1 cellular context compared by ENCODE assay signal in the genomic region with DNA sequence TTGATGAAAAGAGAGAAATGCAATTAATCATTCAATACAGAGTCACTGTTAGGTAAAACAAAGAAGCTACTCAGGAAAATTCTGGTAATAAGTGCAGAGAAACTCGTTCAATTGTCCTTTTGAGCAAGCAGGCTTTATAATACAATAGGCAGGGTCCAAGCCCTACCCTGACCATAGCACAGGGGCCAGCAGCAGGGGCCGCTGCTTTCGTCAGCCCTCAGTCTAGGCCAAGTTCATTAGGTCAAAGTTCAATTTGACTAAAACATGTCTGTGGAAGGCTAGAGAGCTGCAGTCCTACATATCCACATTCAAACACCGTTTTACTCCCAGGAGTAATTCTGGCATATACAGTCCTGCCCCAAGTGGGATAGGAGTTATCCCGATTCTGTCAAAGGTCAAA.
TF ChIP-seq lines count a peak whose summit lies in the region.

No MANE protein-coding gene starts in this region.

TF ChIP-seq in HepG2, 621 proteins besides CTCF, POLR2A, EP300 and RAD21 (continued from another document and continues in another):
- no peak for TF ChIP-seq SOX6 (IDR thresholded peaks at IDR 0.05)
- peak; percentile 78 for TF ChIP-seq SOX6 (CRISPR knock-in tag; IDR thresholded peaks at IDR 0.05)
- TF ChIP-seq ARID5B (CRISPR knock-in tag; IDR thresholded peaks at IDR 0.05), result peak; percentile 73
- peak; percentile 93 for TF ChIP-seq TBL1XR1 (IDR thresholded peaks at IDR 0.05; ENCODE audit: borderline replicate concordance, low read length, partially characterized antibody)
- TF ChIP-seq YEATS4 (CRISPR knock-in tag; IDR thresholded peaks at IDR 0.05; ENCODE audit: borderline replicate concordance), result peak; percentile 20; the same call in 1 of the 2 replicates
- TF ChIP-seq STAG1 (CRISPR knock-in tag; IDR thresholded peaks at IDR 0.05), result peak; percentile 34
- TF ChIP-seq MIXL1 (CRISPR knock-in tag; IDR thresholded peaks at IDR 0.05), result 0 out of 2 replicates have a peak, but pooled peaks have one; percentile 51
- TF ChIP-seq ATF7 (IDR thresholded peaks at IDR 0.05), result no peak
- TF ChIP-seq ATF7 (CRISPR knock-in tag; IDR thresholded peaks at IDR 0.05), result no peak
- TF ChIP-seq, protein P1, sequence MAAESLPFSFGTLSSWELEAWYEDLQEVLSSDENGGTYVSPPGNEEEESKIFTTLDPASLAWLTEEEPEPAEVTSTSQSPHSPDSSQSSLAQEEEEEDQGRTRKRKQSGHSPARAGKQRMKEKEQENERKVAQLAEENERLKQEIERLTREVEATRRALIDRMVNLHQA (CRISPR knock-in tag; IDR thresholded peaks at IDR 0.05), result no peak
- peak; percentile 95 for TF ChIP-seq PPARG (CRISPR knock-in tag; conservative IDR thresholded peaks at IDR 0.05)
- peak; percentile 51; the same call in 1 of the 2 replicates for TF ChIP-seq REPIN1 (CRISPR knock-in tag; IDR thresholded peaks at IDR 0.05; ENCODE audit: borderline replicate concordance, low read depth)
- TF ChIP-seq NR3C1 (CRISPR knock-in tag; IDR thresholded peaks at IDR 0.05), result no peak
- no peak for TF ChIP-seq CREB1 (IDR thresholded peaks at IDR 0.05)
- peak; percentile 31; the same call in 1 of the 2 replicates for TF ChIP-seq CREB1 (CRISPR knock-in tag; IDR thresholded peaks at IDR 0.05)
- TF ChIP-seq ATF1 (CRISPR knock-in tag; IDR thresholded peaks at IDR 0.05), result 0 out of 2 replicates have a peak, but pooled peaks have one; percentile 28
- TF ChIP-seq NCOR1 (IDR thresholded peaks at IDR 0.05; ENCODE audit: borderline replicate concordance, low read length), result peak; percentile 93
- TF ChIP-seq, protein P2, sequence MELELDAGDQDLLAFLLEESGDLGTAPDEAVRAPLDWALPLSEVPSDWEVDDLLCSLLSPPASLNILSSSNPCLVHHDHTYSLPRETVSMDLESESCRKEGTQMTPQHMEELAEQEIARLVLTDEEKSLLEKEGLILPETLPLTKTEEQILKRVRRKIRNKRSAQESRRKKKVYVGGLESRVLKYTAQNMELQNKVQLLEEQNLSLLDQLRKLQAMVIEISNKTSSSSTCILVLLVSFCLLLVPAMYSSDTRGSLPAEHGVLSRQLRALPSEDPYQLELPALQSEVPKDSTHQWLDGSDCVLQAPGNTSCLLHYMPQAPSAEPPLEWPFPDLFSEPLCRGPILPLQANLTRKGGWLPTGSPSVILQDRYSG (CRISPR knock-in tag; IDR thresholded peaks at IDR 0.05), result no peak
- TF ChIP-seq, protein P3, sequence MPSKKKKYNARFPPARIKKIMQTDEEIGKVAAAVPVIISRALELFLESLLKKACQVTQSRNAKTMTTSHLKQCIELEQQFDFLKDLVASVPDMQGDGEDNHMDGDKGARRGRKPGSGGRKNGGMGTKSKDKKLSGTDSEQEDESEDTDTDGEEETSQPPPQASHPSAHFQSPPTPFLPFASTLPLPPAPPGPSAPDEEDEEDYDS (CRISPR knock-in tag; IDR thresholded peaks at IDR 0.05), result 0 out of 2 replicates have a peak, but pooled peaks have one; percentile 24
- TF ChIP-seq SOX13 (IDR thresholded peaks at IDR 0.05), result no peak
- TF ChIP-seq SOX13 (CRISPR knock-in tag; conservative IDR thresholded peaks at IDR 0.05 in 1 of 2, IDR thresholded peaks at IDR 0.05 in 1 of 2), result peak in 1 of 2 experiments; percentile 55; a peak in 1 of 4 replicates
- peak; percentile 92 for TF ChIP-seq NR2C2 (CRISPR knock-in tag; IDR thresholded peaks at IDR 0.05; ENCODE audit: borderline replicate concordance)
- TF ChIP-seq XRCC5 (optimal IDR thresholded peaks at IDR 0.05; ENCODE audit: low read length), result peak; percentile 64
- TF ChIP-seq NR2F6 (IDR thresholded peaks at IDR 0.05), result peak; percentile 76
- peak; percentile 83 for TF ChIP-seq NR2F6 (CRISPR knock-in tag; IDR thresholded peaks at IDR 0.05)
- TF ChIP-seq SOX5 (CRISPR knock-in tag; IDR thresholded peaks at IDR 0.05; ENCODE audit: borderline replicate concordance), result peak; percentile 43; the same call in 1 of the 2 replicates
- no peak for TF ChIP-seq ATF2 (CRISPR knock-in tag; IDR thresholded peaks at IDR 0.05)
- TF ChIP-seq, protein P4, sequence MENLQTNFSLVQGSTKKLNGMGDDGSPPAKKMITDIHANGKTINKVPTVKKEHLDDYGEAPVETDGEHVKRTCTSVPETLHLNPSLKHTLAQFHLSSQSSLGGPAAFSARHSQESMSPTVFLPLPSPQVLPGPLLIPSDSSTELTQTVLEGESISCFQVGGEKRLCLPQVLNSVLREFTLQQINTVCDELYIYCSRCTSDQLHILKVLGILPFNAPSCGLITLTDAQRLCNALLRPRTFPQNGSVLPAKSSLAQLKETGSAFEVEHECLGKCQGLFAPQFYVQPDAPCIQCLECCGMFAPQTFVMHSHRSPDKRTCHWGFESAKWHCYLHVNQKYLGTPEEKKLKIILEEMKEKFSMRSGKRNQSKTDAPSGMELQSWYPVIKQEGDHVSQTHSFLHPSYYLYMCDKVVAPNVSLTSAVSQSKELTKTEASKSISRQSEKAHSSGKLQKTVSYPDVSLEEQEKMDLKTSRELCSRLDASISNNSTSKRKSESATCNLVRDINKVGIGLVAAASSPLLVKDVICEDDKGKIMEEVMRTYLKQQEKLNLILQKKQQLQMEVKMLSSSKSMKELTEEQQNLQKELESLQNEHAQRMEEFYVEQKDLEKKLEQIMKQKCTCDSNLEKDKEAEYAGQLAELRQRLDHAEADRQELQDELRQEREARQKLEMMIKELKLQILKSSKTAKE (CRISPR knock-in tag; IDR thresholded peaks at IDR 0.05; ENCODE audit: borderline replicate concordance), result peak; percentile 48; the same call in 1 of the 2 replicates
- no peak for TF ChIP-seq IRF2 (CRISPR knock-in tag; IDR thresholded peaks at IDR 0.05)
- no peak for TF ChIP-seq ZFP37 (CRISPR knock-in tag; IDR thresholded peaks at IDR 0.05; ENCODE audit: borderline replicate concordance)
- TF ChIP-seq MTA3 (CRISPR knock-in tag; IDR thresholded peaks at IDR 0.05), result no peak
- no peak for TF ChIP-seq TOPORS (CRISPR knock-in tag; IDR thresholded peaks at IDR 0.05)
- TF ChIP-seq, protein P5, sequence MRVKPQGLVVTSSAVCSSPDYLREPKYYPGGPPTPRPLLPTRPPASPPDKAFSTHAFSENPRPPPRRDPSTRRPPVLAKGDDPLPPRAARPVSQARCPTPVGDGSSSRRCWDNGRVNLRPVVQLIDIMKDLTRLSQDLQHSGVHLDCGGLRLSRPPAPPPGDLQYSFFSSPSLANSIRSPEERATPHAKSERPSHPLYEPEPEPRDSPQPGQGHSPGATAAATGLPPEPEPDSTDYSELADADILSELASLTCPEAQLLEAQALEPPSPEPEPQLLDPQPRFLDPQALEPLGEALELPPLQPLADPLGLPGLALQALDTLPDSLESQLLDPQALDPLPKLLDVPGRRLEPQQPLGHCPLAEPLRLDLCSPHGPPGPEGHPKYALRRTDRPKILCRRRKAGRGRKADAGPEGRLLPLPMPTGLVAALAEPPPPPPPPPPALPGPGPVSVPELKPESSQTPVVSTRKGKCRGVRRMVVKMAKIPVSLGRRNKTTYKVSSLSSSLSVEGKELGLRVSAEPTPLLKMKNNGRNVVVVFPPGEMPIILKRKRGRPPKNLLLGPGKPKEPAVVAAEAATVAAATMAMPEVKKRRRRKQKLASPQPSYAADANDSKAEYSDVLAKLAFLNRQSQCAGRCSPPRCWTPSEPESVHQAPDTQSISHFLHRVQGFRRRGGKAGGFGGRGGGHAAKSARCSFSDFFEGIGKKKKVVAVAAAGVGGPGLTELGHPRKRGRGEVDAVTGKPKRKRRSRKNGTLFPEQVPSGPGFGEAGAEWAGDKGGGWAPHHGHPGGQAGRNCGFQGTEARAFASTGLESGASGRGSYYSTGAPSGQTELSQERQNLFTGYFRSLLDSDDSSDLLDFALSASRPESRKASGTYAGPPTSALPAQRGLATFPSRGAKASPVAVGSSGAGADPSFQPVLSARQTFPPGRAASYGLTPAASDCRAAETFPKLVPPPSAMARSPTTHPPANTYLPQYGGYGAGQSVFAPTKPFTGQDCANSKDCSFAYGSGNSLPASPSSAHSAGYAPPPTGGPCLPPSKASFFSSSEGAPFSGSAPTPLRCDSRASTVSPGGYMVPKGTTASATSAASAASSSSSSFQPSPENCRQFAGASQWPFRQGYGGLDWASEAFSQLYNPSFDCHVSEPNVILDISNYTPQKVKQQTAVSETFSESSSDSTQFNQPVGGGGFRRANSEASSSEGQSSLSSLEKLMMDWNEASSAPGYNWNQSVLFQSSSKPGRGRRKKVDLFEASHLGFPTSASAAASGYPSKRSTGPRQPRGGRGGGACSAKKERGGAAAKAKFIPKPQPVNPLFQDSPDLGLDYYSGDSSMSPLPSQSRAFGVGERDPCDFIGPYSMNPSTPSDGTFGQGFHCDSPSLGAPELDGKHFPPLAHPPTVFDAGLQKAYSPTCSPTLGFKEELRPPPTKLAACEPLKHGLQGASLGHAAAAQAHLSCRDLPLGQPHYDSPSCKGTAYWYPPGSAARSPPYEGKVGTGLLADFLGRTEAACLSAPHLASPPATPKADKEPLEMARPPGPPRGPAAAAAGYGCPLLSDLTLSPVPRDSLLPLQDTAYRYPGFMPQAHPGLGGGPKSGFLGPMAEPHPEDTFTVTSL (CRISPR knock-in tag; IDR thresholded peaks at IDR 0.05; ENCODE audit: borderline replicate concordance), result peak; percentile 34; the same call in 1 of the 2 replicates
- peak; percentile 38; the same call in 1 of the 2 replicates for TF ChIP-seq FOXA3 (CRISPR knock-in tag; IDR thresholded peaks at IDR 0.05)
- 0 out of 2 replicates have a peak, but pooled peaks have one; percentile 50 for TF ChIP-seq THRA (CRISPR knock-in tag; IDR thresholded peaks at IDR 0.05; ENCODE audit: borderline replicate concordance)
- no peak for TF ChIP-seq ADNP (CRISPR knock-in tag; IDR thresholded peaks at IDR 0.05)
- TF ChIP-seq, protein P6, sequence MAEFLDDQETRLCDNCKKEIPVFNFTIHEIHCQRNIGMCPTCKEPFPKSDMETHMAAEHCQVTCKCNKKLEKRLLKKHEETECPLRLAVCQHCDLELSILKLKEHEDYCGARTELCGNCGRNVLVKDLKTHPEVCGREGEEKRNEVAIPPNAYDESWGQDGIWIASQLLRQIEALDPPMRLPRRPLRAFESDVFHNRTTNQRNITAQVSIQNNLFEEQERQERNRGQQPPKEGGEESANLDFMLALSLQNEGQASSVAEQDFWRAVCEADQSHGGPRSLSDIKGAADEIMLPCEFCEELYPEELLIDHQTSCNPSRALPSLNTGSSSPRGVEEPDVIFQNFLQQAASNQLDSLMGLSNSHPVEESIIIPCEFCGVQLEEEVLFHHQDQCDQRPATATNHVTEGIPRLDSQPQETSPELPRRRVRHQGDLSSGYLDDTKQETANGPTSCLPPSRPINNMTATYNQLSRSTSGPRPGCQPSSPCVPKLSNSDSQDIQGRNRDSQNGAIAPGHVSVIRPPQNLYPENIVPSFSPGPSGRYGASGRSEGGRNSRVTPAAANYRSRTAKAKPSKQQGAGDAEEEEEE (CRISPR knock-in tag; IDR thresholded peaks at IDR 0.05; ENCODE audit: borderline replicate concordance), result no peak
- TF ChIP-seq HNF4A (CRISPR knock-in tag; IDR thresholded peaks at IDR 0.05), result peak; percentile 87
- TF ChIP-seq HDAC2 (CRISPR knock-in tag; IDR thresholded peaks at IDR 0.05), result 0 out of 2 replicates have a peak, but pooled peaks have one; percentile 25
- no peak for TF ChIP-seq MBNL3 (CRISPR knock-in tag; conservative IDR thresholded peaks at IDR 0.05)
- 0 out of 2 replicates have a peak, but pooled peaks have one; percentile 35 for TF ChIP-seq HOXA3 (CRISPR knock-in tag; IDR thresholded peaks at IDR 0.05)
